13 cellular contexts compared by ENCODE assay signal in the genomic region with DNA sequence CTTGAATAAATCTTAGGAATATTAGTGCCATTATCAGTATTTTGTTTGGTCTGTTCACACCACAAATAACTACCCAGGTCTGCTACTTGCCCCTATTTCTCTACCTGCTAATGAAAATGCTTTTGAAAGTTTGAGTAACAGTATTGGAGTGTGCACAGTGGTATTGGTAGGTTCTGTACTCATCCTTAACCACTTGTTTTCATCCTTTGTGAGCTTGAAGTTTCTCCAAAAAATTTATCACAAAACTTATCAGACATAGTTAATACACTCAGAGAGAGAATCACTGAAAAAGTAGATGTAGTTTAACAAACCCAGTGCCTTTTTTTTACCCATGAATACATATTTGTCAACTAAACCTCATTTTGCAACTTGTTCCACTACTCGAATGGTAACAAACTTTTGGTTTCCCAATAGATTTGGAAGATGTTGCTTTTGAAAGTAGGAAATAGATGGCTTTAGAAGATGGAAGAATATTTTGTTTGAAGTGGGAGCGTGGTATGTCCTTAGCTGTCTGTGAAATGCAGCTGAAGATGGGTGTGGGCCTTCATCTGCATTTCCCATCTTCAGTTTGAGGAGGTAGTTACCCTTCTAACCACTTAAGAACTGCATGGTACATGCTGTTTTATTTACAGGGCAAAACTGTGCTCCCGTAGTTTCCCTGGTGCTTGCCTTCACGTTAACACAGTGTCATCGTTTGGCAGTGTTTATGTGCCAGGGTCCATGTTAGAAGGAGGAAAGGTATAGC. TPM values are rescaled to one million over a fixed set of nuclear protein-coding genes. Genes with fewer than 3 reads are reported as not detected.
DNase-seq lines count a peak whose midpoint lies in the region; ATAC-seq and TF ChIP-seq lines count a peak whose summit lies in the region.
"Had no signal": no experiment of that assay in that cellular context is flagged by ENCODE, and none has a peak within 500 bp of the region (broad histone marks: within the 10 kb centered on the region; RNA-seq: fewer than 3 reads in every experiment).

No MANE protein-coding gene starts in this region.

- H3K27me3 ChIP-seq in CD8-positive, alpha-beta T cell (ENCODE audit: insufficient read depth, low read length) = no peaks in the 10 kb centered on the region
- H3K27me3 ChIP-seq in breast epithelium = no peaks in the 10 kb centered on the region
- no peaks in the 10 kb centered on the region for H3K27me3 ChIP-seq in neutrophil
- H3K27me3 ChIP-seq: body of pancreas, gastroesophageal sphincter had no signal

- peak in 1 of 7 experiments; percentile 50 for DNase-seq in CD8-positive, alpha-beta T cell
- DNase-seq in Jurkat, Clone E6-1 (ENCODE audit: low read depth, low spot score) = peak; percentile 87
- DNase-seq in breast epithelium (ENCODE audit: low spot score in 2 of 2) (peak in 1 of 2 donors; percentile 15), HT-29 (ENCODE audit: low spot score) (no peak), Kasumi-1 (lab: John Stamatoyannopoulos, UW) (no peak), COLO668 (lab: John Stamatoyannopoulos, UW; ENCODE audit: unreplicated experiment) (no peak)
- no peak for DNase-seq in effector CD4-positive, alpha-beta T cell
- DNase-seq: body of pancreas, midbrain, NCI-H82 had no signal

- ATAC-seq in CD8-positive, alpha-beta T cell = peak; percentile 48
- ATAC-seq: body of pancreas, gastroesophageal sphincter had no signal

- peaks cover 96% of the 10 kb centered on the region for H3K4me1 Mint-ChIP-seq in CD8-positive, alpha-beta T cell (ENCODE audit: low read depth)

- peaks cover 94% of the 10 kb centered on the region for H3K4me1 ChIP-seq in CD8-positive, alpha-beta T cell (ENCODE audit: insufficient read depth, low read length)
- no peaks in the 10 kb centered on the region for H3K4me1 ChIP-seq in breast epithelium
- H3K4me1 ChIP-seq in neutrophil (ENCODE audit: control insufficient read depth in 1 of 2, insufficient read depth in 1 of 2, low read depth in 1 of 2, low read length in 1 of 2) = peaks cover 97 to 99% of the 10 kb centered on the region in 2 experiments
- H3K4me1 ChIP-seq: body of pancreas had no signal

- POLR2A ChIA-PET in CD8-positive, alpha-beta T cell (lab: Charles Lee) = interaction anchor here (1.8 to 2.7 kb wide), 2 partner anchors 10 to 31 kb away, joined by 7 to 19 read pairs; partner anchors contain the start of gene PTPN1

- H3K27me3 Mint-ChIP-seq in CD8-positive, alpha-beta T cell (ENCODE audit: low read depth) = no peaks in the 10 kb centered on the region

- CTCF ChIA-PET in CD8-positive, alpha-beta T cell (lab: Charles Lee) = interaction anchor here (1.2 to 1.6 kb wide), 3 partner anchors 10 to 70 kb away, joined by 3 to 4 read pairs (median 3); no protein-coding TSS in a partner anchor

- intact Hi-C loops in CD8-positive, alpha-beta T cell (cut with DNase I, micrococcal nuclease) = loop anchor here in 1 of 2 experiments (10.0 kb wide), 1 partner anchor 704 kb away; the partner anchor contains the start of gene SLC9A8
- intact Hi-C loops in breast epithelium (cut with DNase I; ENCODE audit: low total_unique reads) = no loop called here

- H3K27ac ChIP-seq in CD8-positive, alpha-beta T cell (ENCODE audit: low read depth, low read length) = no peak overlapping the region
- H3K27ac ChIP-seq in breast epithelium (peak overlapping the region; percentile 30 to 56), neutrophil (peak overlapping the region; percentile 80)
- H3K27ac ChIP-seq: body of pancreas, VCaP had no signal

- peak overlapping the region; percentile 88 for H3K27ac Mint-ChIP-seq in CD8-positive, alpha-beta T cell

- TF ChIP-seq CTCF in CD8-positive, alpha-beta T cell (IDR thresholded peaks at IDR 0.05) = no peak
- TF ChIP-seq CTCF in breast epithelium (IDR thresholded peaks at IDR 0.05) (no peak), neutrophil (IDR thresholded peaks at IDR 0.05) (no peak)

- H3K9me3 ChIP-seq in CD8-positive, alpha-beta T cell (ENCODE audit: low read length) = no peaks in the 10 kb centered on the region
- H3K9me3 ChIP-seq in breast epithelium (no peaks in the 10 kb centered on the region), neutrophil (no peaks in the 10 kb centered on the region)
- H3K9me3 ChIP-seq: body of pancreas, gastroesophageal sphincter had no signal

- H3K9me3 Mint-ChIP-seq in CD8-positive, alpha-beta T cell = no peaks in the 10 kb centered on the region

- H3K4me3 Mint-ChIP-seq in CD8-positive, alpha-beta T cell = peak overlapping the region; percentile 81

- peak overlapping the region; percentile 17 for H3K4me3 ChIP-seq in CD8-positive, alpha-beta T cell (ENCODE audit: low read depth, low read length)
- peak overlapping the region; percentile 26 for H3K4me3 ChIP-seq in Jurkat, Clone E6-1 (ENCODE audit: low read length)
- H3K4me3 ChIP-seq in breast epithelium (no peak overlapping the region), neutrophil (ENCODE audit: low read depth in 1 of 2, low read length in 1 of 2) (peak overlapping the region in 1 of 2 experiments; percentile 23)
- H3K4me3 ChIP-seq: body of pancreas, gastroesophageal sphincter had no signal

- no peaks in the 10 kb centered on the region for H3K36me3 ChIP-seq in CD8-positive, alpha-beta T cell (ENCODE audit: insufficient read depth, low read length)
- no peaks in the 10 kb centered on the region for H3K36me3 ChIP-seq in breast epithelium
- H3K36me3 ChIP-seq in neutrophil = no peaks in the 10 kb centered on the region
- H3K36me3 ChIP-seq: gastroesophageal sphincter had no signal

- H3K36me3 Mint-ChIP-seq in CD8-positive, alpha-beta T cell = peaks cover 11% of the 10 kb centered on the region

- TF ChIP-seq POLR2A in breast epithelium (IDR thresholded peaks at IDR 0.05) = no peak

RNA-seq across cellular contexts. Expression of gene PTPN1, which starts 9.0 kb away (rescaled TPM):
- total RNA-seq in CD8-positive, alpha-beta T cell = 10 to 100 TPM; 96.0 to 97.5 TPM
- 30.3 TPM for polyA plus RNA-seq in Jurkat, Clone E6-1 (2012; ENCODE audit: insufficient read depth, insufficient read length)
- total RNA-seq in breast epithelium = 10 to 100 TPM; 23.8 to 29.2 (median 28.5) TPM
- total RNA-seq in HT-29 (2014; rRNA removed; shearing (Covaris generic)) = 36.6 and 37.5 TPM in 2 replicates

Comparison
In these comparisons a context has a peak if more than half of its experiments do, and no peak if none do; other contexts are left out.
1. H3K4me3 ChIP-seq: peak in CD8-positive, alpha-beta T cell (single experiment) and Jurkat, Clone E6-1 (single experiment); none in breast epithelium (0 of 3).